8 cellular contexts compared by ENCODE assay signal in genomic region chrX:129905787-129906580, GRCh38. TPM values are rescaled to one million over a fixed set of nuclear protein-coding genes. Genes with fewer than 3 reads are reported as not detected.
A peak's percentile ranks its signal among the peaks of the same experiment; 100 is the strongest.
DNase-seq lines count a peak whose midpoint lies in the region; ATAC-seq and TF ChIP-seq lines count a peak whose summit lies in the region.

Gene UTP14A (plus strand): TSS chrX:129906164. CDS start chrX:129906211, 47 bp downstream.

- H3K27ac Mint-ChIP-seq in activated B cell treated with CpG ODN at 0.5 μM for 24 hours = peak within 1 kb of the TSS; percentile 84
- peak within 1 kb of the TSS; percentile 75 to 94 (median 90) for H3K27ac Mint-ChIP-seq in immature natural killer cell

- ATAC-seq in HG03196 (IDR thresholded peaks at IDR 0.05; ENCODE audit: unreplicated experiment) (peak; percentile 97), activated B cell treated with CpG ODN at 0.5 μM for 24 hours (ENCODE audit: low read depth) (peak; percentile 95)

- peak; percentile 70 for TF ChIP-seq POLR2A in GM18951 (IDR thresholded peaks at IDR 0.05; ENCODE audit: extremely low read depth, insufficient read depth, insufficient read length)

- peak within 1 kb of the TSS; percentile 88 for H3K4me3 Mint-ChIP-seq in activated B cell treated with CpG ODN at 0.5 μM for 24 hours
- peak within 1 kb of the TSS; percentile 89 to 96 (median 91) for H3K4me3 Mint-ChIP-seq in immature natural killer cell

- intact Hi-C loops in activated B cell treated with CpG ODN at 0.5 μM for 24 hours (cut with micrococcal nuclease) = loop anchor here (1.0 to 5.0 kb wide), 5 partner anchors 25 to 304 kb away; partner anchors contain the start of gene ZDHHC9

- in situ Hi-C loops in GM18951 (cut with MboI; ENCODE audit: low sequenced_read_pairs, unreplicated experiment) = no loop called here

- peaks cover 4% of the 10 kb centered on the region for H3K4me1 Mint-ChIP-seq in activated B cell treated with CpG ODN at 0.5 μM for 24 hours
- peaks cover 10 to 12% of the 10 kb centered on the region in 2 donors for H3K4me1 Mint-ChIP-seq in immature natural killer cell

- H3K36me3 Mint-ChIP-seq in activated B cell treated with CpG ODN at 0.5 μM for 24 hours (ENCODE audit: low read depth) (peaks cover 28% of the 10 kb centered on the region), immature natural killer cell (peaks cover 0 to 6% (median 2%) of the 10 kb centered on the region in 3 donors)

- H3K9me3 Mint-ChIP-seq in activated B cell treated with CpG ODN at 0.5 μM for 24 hours = no peaks in the 10 kb centered on the region
- no peaks in the 10 kb centered on the region for H3K9me3 Mint-ChIP-seq in immature natural killer cell

- POLR2A ChIA-PET in activated B cell treated with CpG ODN at 0.5 μM for 24 hours (lab: Charles Lee) = interaction anchor here (0.6 to 1.8 kb wide), 10 partner anchors 10 to 228 kb away, joined by 3 to 7 read pairs (median 4); partner anchors contain the start of genes SASH3 and ZDHHC9

- CTCF ChIA-PET in activated B cell treated with CpG ODN at 0.5 μM for 24 hours (lab: Charles Lee) = interaction anchor here (1.0 to 1.7 kb wide), 3 partner anchors 19 to 305 kb away, joined by 3 to 5 read pairs (median 3); no protein-coding TSS in a partner anchor

- TF ChIP-seq CTCF in activated B cell treated with CpG ODN at 0.5 μM for 24 hours (IDR thresholded peaks at IDR 0.05) = no peak

- H3K27me3 Mint-ChIP-seq in activated B cell treated with CpG ODN at 0.5 μM for 24 hours = no peaks in the 10 kb centered on the region
- peaks cover 0 to 5% (median 5%) of the 10 kb centered on the region in 3 donors for H3K27me3 Mint-ChIP-seq in immature natural killer cell (ENCODE audit: low read depth in 3 of 3)

- H3K27ac ChIP-seq in caudate nucleus (ENCODE audit: low read depth, low read length) = peak within 1 kb of the TSS; percentile 79

- DNase-seq in AG08395 (ENCODE audit: low spot score) (peak; percentile 73), NCI-H345 (lab: John Stamatoyannopoulos, UW) (peak; percentile 92), activated B cell treated with CpG ODN at 0.5 μM for 24 hours (peak; percentile 57), caudate nucleus (lab: John Stamatoyannopoulos, UW) (peak; percentile 2 to 91 (median 72)), immature natural killer cell (peak; percentile 77 to 80 (median 79)), smooth muscle cell of the brain vasculature (ENCODE audit: low read depth, low spot score) (peak; percentile 56)

RNA-seq across cellular contexts. Expression of gene UTP14A, which starts in this region (rescaled TPM):
- 33.0 and 33.6 TPM in 2 replicates for total RNA-seq in activated B cell treated with CpG ODN at 0.5 μM for 24 hours
- 10 to 100 TPM in 1 of 3 donors, 1 to 10 TPM in 2; 1.9 to 10.8 (median 5.5) TPM for polyA plus RNA-seq in immature natural killer cell

Comparison
In these comparisons a context has a peak if more than half of its experiments do, and no peak if none do; other contexts are left out.
1. Peak in every context shown above with its lines: DNase-seq, ATAC-seq and H3K27ac ChIP-seq.